8 cellular contexts compared by ENCODE assay signal in genomic region chr10:8331896-8332729, GRCh38.
DNase-seq lines count a peak whose midpoint lies in the region; ATAC-seq and TF ChIP-seq lines count a peak whose summit lies in the region.

No MANE protein-coding gene starts in this region.

- H3K36me3 ChIP-seq in CD8-positive, alpha-beta T cell (ENCODE audit: insufficient read depth, low read length) = no peaks in the 10 kb centered on the region
- H3K36me3 ChIP-seq in HUES6 (ENCODE audit: control insufficient read depth, insufficient read depth, low read length) = no peaks in the 10 kb centered on the region
- H3K36me3 ChIP-seq in lower lobe of right lung = no peaks in the 10 kb centered on the region

- peak; percentile 82 to 94 (median 88) for DNase-seq in CD8-positive, alpha-beta T cell
- DNase-seq in GM20000 (ENCODE audit: low spot score) = peak; percentile 55
- peak; percentile 79 to 82 for DNase-seq in activated CD4-positive, alpha-beta T cell treated with anti-CD3 and anti-CD28 coated beads for 4 hours
- DNase-seq in cerebellum (ENCODE audit: low spot score) = peak; percentile 8
- DNase-seq in lower lobe of right lung = peak; percentile 66
- peak; percentile 61 for DNase-seq in stimulated activated CD8-positive, alpha-beta memory T cell treated with anti-CD3 and anti-CD28 coated beads, Interleukin-12 subunit alpha, Interleukin-12 subunit beta, amount 100 ng/mL, for 24 hours (ENCODE audit: extremely low read depth)
- no peak for DNase-seq in amniotic stem cell (lab: John Stamatoyannopoulos, UW)

- POLR2A ChIA-PET in CD8-positive, alpha-beta T cell (lab: Charles Lee) = interaction anchor here (0.5 to 2.5 kb wide), 17 partner anchors 9 to 279 kb away, joined by 3 to 38 read pairs (median 4); partner anchors contain the start of gene GATA3

- ATAC-seq in CD8-positive, alpha-beta T cell = peak; percentile 93
- ATAC-seq in lower lobe of right lung = peak; percentile 83 to 92

- no peaks in the 10 kb centered on the region for H3K9me3 Mint-ChIP-seq in CD8-positive, alpha-beta T cell

- H3K4me3 ChIP-seq in CD8-positive, alpha-beta T cell (ENCODE audit: low read depth, low read length) = peak overlapping the region; percentile 63
- peak overlapping the region; percentile 56 for H3K4me3 ChIP-seq in HUES6 (ENCODE audit: low read depth, low read length)
- H3K4me3 ChIP-seq in lower lobe of right lung = peak overlapping the region; percentile 40

- H3K36me3 Mint-ChIP-seq in CD8-positive, alpha-beta T cell = no peaks in the 10 kb centered on the region

- no peak overlapping the region for H3K9ac ChIP-seq in HUES6 (ENCODE audit: low read length)

- H3K27me3 Mint-ChIP-seq in CD8-positive, alpha-beta T cell (ENCODE audit: low read depth) = no peaks in the 10 kb centered on the region

- peaks cover 35% of the 10 kb centered on the region for H3K4me1 Mint-ChIP-seq in CD8-positive, alpha-beta T cell (ENCODE audit: low read depth)

- H3K9me3 ChIP-seq in CD8-positive, alpha-beta T cell (ENCODE audit: low read length) = no peaks in the 10 kb centered on the region
- H3K9me3 ChIP-seq in HUES6 (ENCODE audit: control insufficient read depth, insufficient read depth, low read depth, low read length) = no peaks in the 10 kb centered on the region
- no peaks in the 10 kb centered on the region for H3K9me3 ChIP-seq in lower lobe of right lung

- H3K27ac ChIP-seq in CD8-positive, alpha-beta T cell (ENCODE audit: low read depth, low read length) = peak overlapping the region; percentile 92
- H3K27ac ChIP-seq in HUES6 (ENCODE audit: low read depth, low read length) (no peak overlapping the region), lower lobe of right lung (no peak overlapping the region)

- TF ChIP-seq CTCF in CD8-positive, alpha-beta T cell (IDR thresholded peaks at IDR 0.05) = no peak
- TF ChIP-seq CTCF in GM20000 (IDR thresholded peaks at IDR 0.05; ENCODE audit: extremely low read depth, missing control alignments) (no peak), lower lobe of right lung (IDR thresholded peaks at IDR 0.05) (no peak)

- H3K4me1 ChIP-seq in CD8-positive, alpha-beta T cell (ENCODE audit: insufficient read depth, low read length) = peaks cover 23% of the 10 kb centered on the region
- H3K4me1 ChIP-seq in HUES6 (ENCODE audit: control insufficient read depth, insufficient read depth, low read length) (peaks cover 4% of the 10 kb centered on the region; the same call in 1 of the 2 replicates), lower lobe of right lung (peaks cover 8% of the 10 kb centered on the region)

- intact Hi-C loops in CD8-positive, alpha-beta T cell (cut with DNase I, micrococcal nuclease) = loop anchor here (1.0 to 10.0 kb wide), 15 partner anchors 35 to 877 kb away; partner anchors contain the start of genes GATA3 (in 1 of the 2) and TAF3 (in 1 of the 2)
- intact Hi-C loops in lower lobe of right lung (cut with DNase I) = no loop called here

- peak overlapping the region; percentile 76 for H3K4me3 Mint-ChIP-seq in CD8-positive, alpha-beta T cell

- CTCF ChIA-PET in CD8-positive, alpha-beta T cell (lab: Charles Lee) = interaction anchor here (0.6 to 2.1 kb wide), 8 partner anchors 22 to 284 kb away, joined by 3 to 7 read pairs (median 3); no protein-coding TSS in a partner anchor

- H3K27ac Mint-ChIP-seq in CD8-positive, alpha-beta T cell = peak overlapping the region; percentile 85

- H3K27me3 ChIP-seq in CD8-positive, alpha-beta T cell (ENCODE audit: insufficient read depth, low read length) = no peaks in the 10 kb centered on the region
- peaks cover 40% of the 10 kb centered on the region for H3K27me3 ChIP-seq in HUES6 (ENCODE audit: control insufficient read depth, insufficient read depth, low read length)
- peaks cover 26% of the 10 kb centered on the region for H3K27me3 ChIP-seq in lower lobe of right lung (ENCODE audit: low read depth)
